ENCODE assay signal across 8 cellular contexts in genomic region chr22:42500164-42500835, GRCh38. TPM values are rescaled to one million over a fixed set of nuclear protein-coding genes. Genes with fewer than 3 reads are reported as not detected.
DNase-seq lines count a peak whose midpoint lies in the region; ATAC-seq lines count a peak whose summit lies in the region.

No MANE protein-coding gene starts in this region.

- H3K4me1 ChIP-seq in ACC112 (ENCODE audit: control insufficient read depth, insufficient read depth, low read length, unreplicated experiment): no peaks in the 10 kb centered on the region

- peak; percentile 50 for ATAC-seq in GM19328 (IDR thresholded peaks at IDR 0.05; ENCODE audit: unreplicated experiment)

- H3K27ac ChIP-seq in ACC112 (ENCODE audit: low read depth, low read length): no peak overlapping the region

- H3K79me2 ChIP-seq in ACC112 (ENCODE audit: control insufficient read depth, insufficient read depth, low read length, unreplicated experiment): no peaks in the 10 kb centered on the region

- no peaks in the 10 kb centered on the region for H3K27me3 ChIP-seq in ACC112 (ENCODE audit: insufficient read depth, low read length)

- H3K4me3 ChIP-seq in ACC112 (ENCODE audit: low read depth, low read length): peak overlapping the region; percentile 56; the same call in 1 of the 2 replicates

- H2AFZ ChIP-seq in ACC112 (ENCODE audit: low read length, unreplicated experiment): no peak overlapping the region

- H3K36me3 ChIP-seq in ACC112 (ENCODE audit: insufficient read depth, low read length): no peaks in the 10 kb centered on the region

- DNase-seq in HK-2 (ENCODE audit: unreplicated experiment): peak; percentile 45
- DNase-seq in activated CD4-positive, alpha-beta T cell treated with anti-CD3 and anti-CD28 coated beads for 4 hours: peak; percentile 77 to 79
- peak; percentile 97 for DNase-seq in cerebellum (ENCODE audit: low spot score)
- peak; percentile 76 for DNase-seq in kidney tubule cell (ENCODE audit: low spot score)
- DNase-seq in stimulated activated CD4-positive, alpha-beta T cell treated with anti-CD3 and anti-CD28 coated beads, Interleukin-4, amount 100 ng/mL, for 1 hour: peak; percentile 79
- DNase-seq in GDM1 (lab: John Stamatoyannopoulos, UW): no peak

RNA-seq across cellular contexts. Expression of gene RRP7A, which starts 19.3 kb away (rescaled TPM):
- total RNA-seq in cerebellum: 32.4 TPM

RNA-seq across cellular contexts. Expression of gene SERHL2, which starts 53.5 kb away (rescaled TPM):
- total RNA-seq in cerebellum: 2.6 TPM
